ENCODE assay signal across 9 cellular contexts in the genomic region with DNA sequence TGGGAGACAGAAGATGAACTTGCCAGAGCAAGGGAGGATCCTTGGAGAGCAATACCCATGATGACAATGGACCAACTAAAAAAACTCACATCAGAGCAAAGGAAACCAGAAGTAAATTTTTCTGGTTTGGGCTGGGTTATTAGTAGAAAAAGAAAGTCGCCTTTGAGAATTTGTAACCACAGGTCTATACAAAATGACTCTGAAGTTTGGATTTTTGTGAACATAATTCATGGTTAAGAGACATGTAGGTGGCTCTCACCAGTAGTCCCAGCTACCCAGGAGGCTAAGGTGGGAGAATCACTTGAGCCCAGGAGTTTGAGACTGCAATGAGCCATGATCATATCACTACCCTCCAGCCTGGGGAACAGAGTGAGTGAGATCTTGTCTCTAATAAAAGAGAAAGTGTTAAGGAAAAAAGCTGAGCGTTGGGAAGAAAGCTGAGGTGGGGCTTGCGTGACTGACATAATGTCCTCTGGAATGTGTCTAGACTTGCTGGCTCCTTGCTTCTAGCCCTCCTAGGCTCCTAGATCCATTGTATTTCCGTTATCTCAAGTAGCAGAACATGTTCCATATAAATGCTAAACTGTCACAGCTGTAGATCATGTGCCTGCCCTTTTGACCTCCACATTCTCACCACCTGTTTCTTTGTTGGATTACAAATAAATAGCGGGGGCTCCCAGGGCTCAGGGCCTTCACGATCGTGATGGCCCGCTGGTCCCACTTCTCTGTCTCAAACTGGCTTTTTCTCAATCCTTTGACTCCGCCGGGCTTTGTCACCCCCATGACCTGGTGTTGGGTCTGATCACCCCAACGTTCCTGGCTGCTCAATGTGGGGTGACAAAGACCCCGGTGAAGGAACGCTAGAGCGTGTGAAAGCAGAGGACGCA. TPM values are rescaled to one million over a fixed set of nuclear protein-coding genes. Genes with fewer than 3 reads are reported as not detected.
DNase-seq lines count a peak whose midpoint lies in the region; ATAC-seq and FAIRE-seq lines count a peak whose summit lies in the region.
"Had no signal": no experiment of that assay in that cellular context is flagged by ENCODE, and none has a peak within 500 bp of the region (broad histone marks: within the 10 kb centered on the region; RNA-seq: fewer than 3 reads in every experiment).

No MANE protein-coding gene starts in this region.

- peak overlapping the region in 1 of 2 donors; percentile 8 for H3K27ac ChIP-seq in small intestine (ENCODE audit: low read depth in 1 of 2, low read length in 1 of 2)
- H3K27ac ChIP-seq in effector memory CD4-positive, alpha-beta T cell (ENCODE audit: insufficient read depth, low read length, poor library complexity, severe bottlenecking), result no peak overlapping the region

- CTCF ChIA-PET in activated CD8-positive, alpha-beta memory T cell treated with anti-CD3 and anti-CD28 coated beads, Interleukin-2, amount 10 ng/mL, durations not matched to agents 7 days and 5 days (lab: Charles Lee), result interaction anchor here (1.0 kb wide), 1 partner anchor 11 kb away, joined by 3 read pairs; no protein-coding TSS in a partner anchor
- CTCF ChIA-PET in activated CD4-positive, alpha-beta memory T cell treated with anti-CD3 and anti-CD28 coated beads, Interleukin-2, amount 10 ng/mL, durations not matched to agents 7 days and 5 days (lab: Charles Lee), result interaction anchor here (0.6 to 1.3 kb wide), 2 partner anchors 42 to 419 kb away, joined by 3 to 5 read pairs; no protein-coding TSS in a partner anchor

- peak overlapping the region; percentile 59 for H3K4me3 Mint-ChIP-seq in activated CD8-positive, alpha-beta memory T cell treated with anti-CD3 and anti-CD28 coated beads, Interleukin-2, amount 10 ng/mL, durations not matched to agents 7 days and 5 days
- H3K4me3 Mint-ChIP-seq in activated CD4-positive, alpha-beta memory T cell treated with anti-CD3 and anti-CD28 coated beads, Interleukin-2, amount 10 ng/mL, durations not matched to agents 7 days and 5 days, result peak overlapping the region; percentile 31

- FAIRE-seq in small intestine (lab: Jason Lieb, UNC), result no peak
- FAIRE-seq: islet of Langerhans had no signal

- no peak for DNase-seq in activated CD8-positive, alpha-beta memory T cell treated with anti-CD3 and anti-CD28 coated beads, Interleukin-2, amount 10 ng/mL, durations not matched to agents 7 days and 5 days
- no peak for DNase-seq in activated CD8-positive, alpha-beta memory T cell treated with anti-CD3 and anti-CD28 coated beads, Interleukin-2, amount 50 U/mL, for 48 hours
- DNase-seq in activated CD4-positive, alpha-beta memory T cell treated with anti-CD3 and anti-CD28 coated beads, Interleukin-2, amount 10 ng/mL, durations not matched to agents 7 days and 5 days, result no peak
- peak; percentile 34 for DNase-seq in small intestine
- no peak for DNase-seq in OCI-M1 (lab: John Stamatoyannopoulos, UW)
- DNase-seq in effector memory CD4-positive, alpha-beta T cell, result no peak
- no peak for DNase-seq in effector CD8-positive, alpha-beta T cell (lab: John Stamatoyannopoulos, UW)

- H3K9me3 Mint-ChIP-seq in activated CD8-positive, alpha-beta memory T cell treated with anti-CD3 and anti-CD28 coated beads, Interleukin-2, amount 10 ng/mL, durations not matched to agents 7 days and 5 days (ENCODE audit: low read depth), result no peaks in the 10 kb centered on the region
- no peaks in the 10 kb centered on the region for H3K9me3 Mint-ChIP-seq in activated CD4-positive, alpha-beta memory T cell treated with anti-CD3 and anti-CD28 coated beads, Interleukin-2, amount 10 ng/mL, durations not matched to agents 7 days and 5 days

- peaks cover 30% of the 10 kb centered on the region for H3K4me1 Mint-ChIP-seq in activated CD8-positive, alpha-beta memory T cell treated with anti-CD3 and anti-CD28 coated beads, Interleukin-2, amount 10 ng/mL, durations not matched to agents 7 days and 5 days
- H3K4me1 Mint-ChIP-seq in activated CD4-positive, alpha-beta memory T cell treated with anti-CD3 and anti-CD28 coated beads, Interleukin-2, amount 10 ng/mL, durations not matched to agents 7 days and 5 days, result peaks cover 33% of the 10 kb centered on the region

- H3K27me3 ChIP-seq in small intestine (ENCODE audit: control insufficient read depth in 2 of 2, insufficient read depth in 2 of 2, low read length in 2 of 2), result no peaks in the 10 kb centered on the region
- no peaks in the 10 kb centered on the region for H3K27me3 ChIP-seq in effector memory CD4-positive, alpha-beta T cell (replicated peaks; ENCODE audit: control insufficient read depth, insufficient read depth, low read length, poor library complexity, severe bottlenecking)

- POLR2A ChIA-PET in activated CD4-positive, alpha-beta memory T cell treated with anti-CD3 and anti-CD28 coated beads, Interleukin-2, amount 10 ng/mL, durations not matched to agents 7 days and 5 days (lab: Charles Lee), result no interaction called here

- H3K4me3 ChIP-seq in small intestine (ENCODE audit: low read depth in 1 of 2, low read length in 2 of 2), result no peak overlapping the region
- no peak overlapping the region for H3K4me3 ChIP-seq in effector memory CD4-positive, alpha-beta T cell (ENCODE audit: insufficient read depth, low read depth, low read length, poor library complexity, severe bottlenecking)

- no peaks in the 10 kb centered on the region for H3K36me3 ChIP-seq in small intestine (ENCODE audit: control insufficient read depth in 2 of 2, insufficient read depth in 2 of 2, low read length in 2 of 2)
- H3K36me3 ChIP-seq in effector memory CD4-positive, alpha-beta T cell (ENCODE audit: control insufficient read depth, insufficient read depth, low read length), result no peaks in the 10 kb centered on the region

- 37 to 56% (median 40%) methylated on average over 15 of the region's 15 CpGs for WGBS in small intestine, 3 donors

- H3K36me3 Mint-ChIP-seq in activated CD8-positive, alpha-beta memory T cell treated with anti-CD3 and anti-CD28 coated beads, Interleukin-2, amount 10 ng/mL, durations not matched to agents 7 days and 5 days, result no peaks in the 10 kb centered on the region
- no peaks in the 10 kb centered on the region for H3K36me3 Mint-ChIP-seq in activated CD4-positive, alpha-beta memory T cell treated with anti-CD3 and anti-CD28 coated beads, Interleukin-2, amount 10 ng/mL, durations not matched to agents 7 days and 5 days (ENCODE audit: low read depth)

- H3K4me1 ChIP-seq in small intestine (ENCODE audit: control insufficient read depth in 2 of 2, insufficient read depth in 1 of 2, low read depth in 1 of 2, low read length in 1 of 2), result peaks cover 0 to 2% of the 10 kb centered on the region in 2 donors
- H3K4me1 ChIP-seq in effector memory CD4-positive, alpha-beta T cell (ENCODE audit: control insufficient read depth, insufficient read depth, low read length, poor library complexity, severe bottlenecking), result no peaks in the 10 kb centered on the region

- peaks cover 65% of the 10 kb centered on the region for H3K27me3 Mint-ChIP-seq in activated CD8-positive, alpha-beta memory T cell treated with anti-CD3 and anti-CD28 coated beads, Interleukin-2, amount 10 ng/mL, durations not matched to agents 7 days and 5 days
- H3K27me3 Mint-ChIP-seq in activated CD4-positive, alpha-beta memory T cell treated with anti-CD3 and anti-CD28 coated beads, Interleukin-2, amount 10 ng/mL, durations not matched to agents 7 days and 5 days, result peaks cover 50% of the 10 kb centered on the region

- peak; percentile 55 for ATAC-seq in activated CD8-positive, alpha-beta memory T cell treated with anti-CD3 and anti-CD28 coated beads, Interleukin-2, amount 10 ng/mL, durations not matched to agents 7 days and 5 days
- peak; percentile 78 for ATAC-seq in HG03095 (IDR thresholded peaks at IDR 0.05; ENCODE audit: unreplicated experiment)

- H3K9me3 ChIP-seq in small intestine (ENCODE audit: control insufficient read depth, low read depth), result no peaks in the 10 kb centered on the region
- H3K9me3 ChIP-seq in effector memory CD4-positive, alpha-beta T cell (ENCODE audit: control insufficient read depth, low read length), result no peaks in the 10 kb centered on the region

- H3K27ac Mint-ChIP-seq in activated CD8-positive, alpha-beta memory T cell treated with anti-CD3 and anti-CD28 coated beads, Interleukin-2, amount 10 ng/mL, durations not matched to agents 7 days and 5 days, result no peak overlapping the region
- no peak overlapping the region for H3K27ac Mint-ChIP-seq in activated CD4-positive, alpha-beta memory T cell treated with anti-CD3 and anti-CD28 coated beads, Interleukin-2, amount 10 ng/mL, durations not matched to agents 7 days and 5 days

RNA-seq across cellular contexts. Expression of a gene that starts 56.2 kb away (rescaled TPM):
- total RNA-seq in activated CD8-positive, alpha-beta memory T cell treated with anti-CD3 and anti-CD28 coated beads, Interleukin-2, amount 10 ng/mL, durations not matched to agents 7 days and 5 days, result 10 to 100 TPM; 16.3 to 22.7 TPM
- total RNA-seq in activated CD4-positive, alpha-beta memory T cell treated with anti-CD3 and anti-CD28 coated beads, Interleukin-2, amount 10 ng/mL, durations not matched to agents 7 days and 5 days, result 10 to 100 TPM; 28.5 to 29.4 TPM
- polyA plus RNA-seq in small intestine, result 10 to 100 TPM; 17.8 to 29.0 (median 23.7) TPM
